In genomic region chr21:35850029-35850428, GRCh38 we compare ENCODE assay signal across 13 cellular contexts.
A peak's percentile ranks its signal among the peaks of the same experiment; 100 is the strongest.
DNase-seq lines count a peak whose midpoint lies in the region; ATAC-seq, FAIRE-seq and TF ChIP-seq lines count a peak whose summit lies in the region.
"Had no signal": no experiment of that assay in that cellular context is flagged by ENCODE, and none has a peak within 500 bp of the region (broad histone marks: within the 10 kb centered on the region; RNA-seq: fewer than 3 reads in every experiment).

No MANE protein-coding gene starts in this region.

- peak; percentile 22 for DNase-seq in ELR (ENCODE audit: low read depth)
- DNase-seq in amniotic stem cell (lab: John Stamatoyannopoulos, UW), result peak; percentile 40
- no peak for DNase-seq in heart left ventricle
- DNase-seq in skeletal muscle cell (ENCODE audit: low read depth), result peak; percentile 25
- DNase-seq in colonic mucosa, result no peak
- DNase-seq in posterior cingulate gyrus, result no peak
- DNase-seq in HepG2 (ENCODE audit: low spot score), result no peak
- no peak for DNase-seq in NOMO-1 treated with DMSO at 0.1 percent for 48 hours (lab: John Stamatoyannopoulos, UW; ENCODE audit: unreplicated experiment)
- DNase-seq: activated T-cell treated with anti-CD3 and anti-CD28 coated beads for 4 hours; CD8-positive, alpha-beta T cell; NCI-H1092; NCI-H510A treated with DMSO at 0.1 percent for 48 hours; SHP77 had no signal

- no peak overlapping the region for H3K9ac ChIP-seq in colonic mucosa (ENCODE audit: low read depth in 2 of 2, low read length in 2 of 2)
- H3K9ac ChIP-seq in HepG2 (ENCODE audit: insufficient read depth, low read depth, low read length), result no peak overlapping the region

- no peak for TF ChIP-seq CTCF in heart left ventricle (IDR thresholded peaks at IDR 0.05)
- TF ChIP-seq CTCF in colonic mucosa (IDR thresholded peaks at IDR 0.05), result no peak
- TF ChIP-seq CTCF in HepG2 (CRISPR knock-in tag; IDR thresholded peaks at IDR 0.05), result no peak

- TF ChIP-seq POLR2A in heart left ventricle (IDR thresholded peaks at IDR 0.05), result no peak
- TF ChIP-seq POLR2A in HepG2 (IDR thresholded peaks at IDR 0.05; ENCODE audit: insufficient read depth in 1 of 2, low read depth in 2 of 2, low read length in 2 of 2), result no peak

- TF ChIP-seq RAD21 in HepG2 (CRISPR knock-in tag; IDR thresholded peaks at IDR 0.05), result no peak

- H3K4me2 ChIP-seq in HepG2 (ENCODE audit: low read depth, low read length), result no peak overlapping the region

- FAIRE-seq in HepG2 (lab: Jason Lieb, UNC), result no peak

- H4K20me1 ChIP-seq in HepG2 (ENCODE audit: insufficient read depth, low read length), result no peaks in the 10 kb centered on the region

- H3K4me3 ChIP-seq in heart left ventricle, result peak overlapping the region in 3 of 12 donors; percentile 15 to 26 (median 17)
- no peak overlapping the region for H3K4me3 ChIP-seq in skeletal muscle cell (ENCODE audit: low read depth, low read length)
- H3K4me3 ChIP-seq in colonic mucosa, result no peak overlapping the region
- H3K4me3 ChIP-seq in HepG2 (replicated peaks in 1 of 3; ENCODE audit: insufficient read depth in 1 of 3, low read depth in 2 of 3, low read length in 3 of 3), result no peak overlapping the region

- no peak for TF ChIP-seq EP300 in HepG2 (IDR thresholded peaks at IDR 0.05; ENCODE audit: low read depth in 2 of 2, low read length in 2 of 2)
- TF ChIP-seq EP300 in HepG2 (CRISPR knock-in tag; IDR thresholded peaks at IDR 0.05; ENCODE audit: borderline replicate concordance), result no peak

- ATAC-seq in heart left ventricle (peak; percentile 52 to 85 (median 70)), HepG2 (no peak)
- ATAC-seq: CD8-positive, alpha-beta T cell had no signal

- H3K36me3 ChIP-seq in heart left ventricle (no peaks in the 10 kb centered on the region), colonic mucosa (no peaks in the 10 kb centered on the region), HepG2 (replicated peaks in 1 of 2; ENCODE audit: control insufficient read depth in 1 of 2, insufficient read depth in 2 of 2, low read length in 2 of 2) (no peaks in the 10 kb centered on the region)

- no peak overlapping the region for H2AFZ ChIP-seq in HepG2 (ENCODE audit: low read length)

- intact Hi-C loops in heart left ventricle (cut with DNase I), result no loop called here
- intact Hi-C loops in colonic mucosa (cut with DNase I), result no loop called here
- intact Hi-C loops in posterior cingulate gyrus (cut with DNase I), result no loop called here
- intact Hi-C loops in HepG2 (cut with micrococcal nuclease; ENCODE audit: unreplicated experiment), result no loop called here

- POLR2A ChIA-PET in HepG2 (lab: Yijun Ruan, JAX), result no interaction called here

- CTCF ChIA-PET in HepG2 (lab: Yijun Ruan, JAX; ENCODE audit: low intra/inter-chr PET ratio, low total read pairs), result no interaction called here

- H3K4me1 ChIP-seq in heart left ventricle (peaks cover 0 to 26% (median 6%) of the 10 kb centered on the region in 12 donors), colonic mucosa (no peaks in the 10 kb centered on the region), HepG2 (ENCODE audit: insufficient read depth, low read length) (no peaks in the 10 kb centered on the region)

- BruUV-seq in HepG2 (replicated peaks; lab: Mats Ljungman, UMichigan), result no TSS peak

- H3K27ac ChIP-seq in heart left ventricle (peak overlapping the region; percentile 32 to 86 (median 67)), colonic mucosa (no peak overlapping the region), HepG2 (ENCODE audit: extremely low read length, insufficient read depth, low read length) (no peak overlapping the region)

- H3K9me3 ChIP-seq in heart left ventricle (no peaks in the 10 kb centered on the region), colonic mucosa (no peaks in the 10 kb centered on the region), HepG2 (ENCODE audit: low read length) (no peaks in the 10 kb centered on the region)

- 54 to 67% (median 61%) methylated on average over 5 of the region's 5 CpGs for WGBS in heart left ventricle, 4 donors
- WGBS in HepG2 (ENCODE audit: low lambda C conversion rate), result 45% methylated on average over 5 of the region's 5 CpGs

- in situ Hi-C loops in HepG2 (cut with HindIII; ENCODE audit: extremely low pct_ligation_motif_present, low pct_unique_long_range_greater_than_20kb), result no loop called here

- H3K27me3 ChIP-seq in heart left ventricle (peaks cover 0 to 3% (median 0%) of the 10 kb centered on the region in 9 donors), colonic mucosa (no peaks in the 10 kb centered on the region), HepG2 (ENCODE audit: control insufficient read depth in 1 of 2, insufficient read depth in 2 of 2, low read length in 2 of 2) (no peaks in the 10 kb centered on the region)

- no peaks in the 10 kb centered on the region for H3K79me2 ChIP-seq in HepG2 (ENCODE audit: insufficient read depth, low read length)

TF ChIP-seq in HepG2, 621 proteins besides CTCF, POLR2A, EP300 and RAD21:
- TF ChIP-seq ZNF549 (CRISPR knock-in tag; IDR thresholded peaks at IDR 0.05), result no peak
- no peak for TF ChIP-seq PAX8 (CRISPR knock-in tag; IDR thresholded peaks at IDR 0.05; ENCODE audit: borderline replicate concordance)
- TF ChIP-seq ZNF792 (CRISPR knock-in tag; IDR thresholded peaks at IDR 0.05), result no peak
- no peak for TF ChIP-seq ARID2 (CRISPR knock-in tag; IDR thresholded peaks at IDR 0.05; ENCODE audit: borderline replicate concordance)
- no peak for TF ChIP-seq ZNF776 (CRISPR knock-in tag; IDR thresholded peaks at IDR 0.05)
- TF ChIP-seq ZNF430 (CRISPR knock-in tag; IDR thresholded peaks at IDR 0.05), result no peak
- no peak for TF ChIP-seq TEAD3 (CRISPR knock-in tag; optimal IDR thresholded peaks at IDR 0.05; ENCODE audit: borderline replicate concordance)
- no peak for TF ChIP-seq ETV6 (CRISPR knock-in tag; conservative IDR thresholded peaks at IDR 0.05)

Comparison
In these comparisons a context has a peak if more than half of its experiments do, and no peak if none do; other contexts are left out.
1. DNase-seq: peak in ELR (single experiment), amniotic stem cell (single experiment) and skeletal muscle cell (single experiment); none in heart left ventricle (0 of 5), colonic mucosa (single experiment), posterior cingulate gyrus (0 of 10), HepG2 (single experiment) and NOMO-1 treated with DMSO at 0.1 percent for 48 hours (single experiment).
2. H3K27ac ChIP-seq: peak in heart left ventricle (12 of 12); none in colonic mucosa (single experiment) and HepG2 (single experiment).